Comparison of ENCODE assay signal across 28 cellular contexts in genomic region chr3:98483626-98484025, GRCh38. TPM values are rescaled to one million over a fixed set of nuclear protein-coding genes. Genes with fewer than 3 reads are reported as not detected.
"Had no signal": no experiment of that assay in that cellular context is flagged by ENCODE, and none has a peak within 500 bp of the region (broad histone marks: within the 10 kb centered on the region; RNA-seq: fewer than 3 reads in every experiment).

No MANE protein-coding gene starts in this region.

- H3K27ac ChIP-seq: esophagus muscularis mucosa, gastroesophageal sphincter, upper lobe of right lung had no signal

- H3K36me3 ChIP-seq: esophagus muscularis mucosa, gastroesophageal sphincter, upper lobe of right lung had no signal

- H3K27ac Mint-ChIP-seq: activated CD4-positive, alpha-beta memory T cell treated with anti-CD3 and anti-CD28 coated beads, Interleukin-2, amount 10 ng/mL, durations not matched to agents 7 days and 5 days; activated CD4-positive, alpha-beta T cell treated with anti-CD3 and anti-CD28 coated beads, Interleukin-2, amount 10 ng/mL, durations not matched to agents 24 days and 14 days; activated naive CD4-positive, alpha-beta T cell treated with anti-CD3 and anti-CD28 coated beads for 36 hours; activated T-cell treated with anti-CD3 and anti-CD28 coated beads, Interleukin-2, amount 50 U/mL, for 72 hours; brain; naive B cell; stimulated activated naive B cell treated with anti-CD40 and anti-IgM and Interleukin-4, amounts not matched to agents 10 μg/mL and 1 μg/mL and 100 μg/mL, for 72 hours had no signal

- H3K36me3 Mint-ChIP-seq: brain had no signal

- H3K9me3 ChIP-seq: upper lobe of right lung had no signal

- ATAC-seq: activated CD4-positive, CD25-positive, alpha-beta regulatory T cell treated with anti-CD3 and anti-CD28 coated beads, Interleukin-2, amount 50 U/mL, for 24 hours; activated T-cell treated with anti-CD3 and anti-CD28 coated beads, Interleukin-2, amount 50 U/mL, for 72 hours; gastroesophageal sphincter; left colon; sciatic nerve; stimulated activated naive B cell treated with anti-CD40 and anti-IgM and Interleukin-4, amounts not matched to agents 10 μg/mL and 1 μg/mL and 100 μg/mL, for 72 hours; upper lobe of right lung had no signal

- H3K4me3 ChIP-seq: esophagus muscularis mucosa, gastroesophageal sphincter, upper lobe of right lung had no signal

- DNase-seq: activated CD4-positive, alpha-beta memory T cell treated with anti-CD3 and anti-CD28 coated beads, Interleukin-2, amount 10 ng/mL, durations not matched to agents 7 days and 5 days; activated CD4-positive, alpha-beta T cell treated with anti-CD3 and anti-CD28 coated beads, Interleukin-2, amount 10 ng/mL, durations not matched to agents 24 days and 14 days; activated effector memory CD4-positive, alpha-beta T cell treated with Interleukin-2 at 50 U/mL for 16 hours; activated naive CD4-positive, alpha-beta T cell treated with anti-CD3 and anti-CD28 coated beads for 36 hours; activated T-cell treated with anti-CD3 and anti-CD28 coated beads, Interleukin-2, amount 50 U/mL, for 72 hours; caudate nucleus; dermis blood vessel endothelial cell; effector memory CD4-positive, alpha-beta T cell; head of caudate nucleus; hypothalamus; left colon; naive B cell; occipital lobe; stimulated activated CD4-positive, alpha-beta T cell treated with anti-CD3 and anti-CD28 coated beads, Interleukin-15, amount 100 ng/mL, for 24 hours; stimulated activated naive B cell treated with anti-CD40 and anti-IgM and Interleukin-4, amounts not matched to agents 10 μg/mL and 1 μg/mL and 100 μg/mL, for 72 hours; upper lobe of right lung had no signal

- H3K27me3 ChIP-seq: esophagus muscularis mucosa, gastroesophageal sphincter, upper lobe of right lung had no signal

- H3K4me3 Mint-ChIP-seq: activated CD4-positive, alpha-beta memory T cell treated with anti-CD3 and anti-CD28 coated beads, Interleukin-2, amount 10 ng/mL, durations not matched to agents 7 days and 5 days; activated CD4-positive, alpha-beta T cell treated with anti-CD3 and anti-CD28 coated beads, Interleukin-2, amount 10 ng/mL, durations not matched to agents 24 days and 14 days; activated naive CD4-positive, alpha-beta T cell treated with anti-CD3 and anti-CD28 coated beads for 36 hours; activated T-cell treated with anti-CD3 and anti-CD28 coated beads, Interleukin-2, amount 50 U/mL, for 72 hours; brain; naive B cell; neural crest cell; stimulated activated naive B cell treated with anti-CD40 and anti-IgM and Interleukin-4, amounts not matched to agents 10 μg/mL and 1 μg/mL and 100 μg/mL, for 72 hours had no signal

- H3K4me1 ChIP-seq: esophagus muscularis mucosa, gastroesophageal sphincter, upper lobe of right lung had no signal

- H3K4me1 Mint-ChIP-seq: brain; naive B cell; neural crest cell; stimulated activated naive B cell treated with anti-CD40 and anti-IgM and Interleukin-4, amounts not matched to agents 10 μg/mL and 1 μg/mL and 100 μg/mL, for 72 hours had no signal

RNA-seq across cellular contexts. Expression of gene OR5K2, which starts 13.9 kb away (rescaled TPM):
- total RNA-seq: activated CD4-positive, alpha-beta memory T cell treated with anti-CD3 and anti-CD28 coated beads, Interleukin-2, amount 10 ng/mL, durations not matched to agents 7 days and 5 days; activated CD4-positive, alpha-beta T cell treated with anti-CD3 and anti-CD28 coated beads, Interleukin-2, amount 10 ng/mL, durations not matched to agents 24 days and 14 days; activated naive CD4-positive, alpha-beta T cell treated with anti-CD3 and anti-CD28 coated beads for 36 hours; activated T-cell treated with anti-CD3 and anti-CD28 coated beads, Interleukin-2, amount 50 U/mL, for 72 hours; dermis blood vessel endothelial cell; esophagus muscularis mucosa; gastroesophageal sphincter; left colon; lower leg skin; mesenteric fat pad; mucosa of gallbladder; neural crest cell; occipital lobe; sciatic nerve; T-helper 2 cell treated with Interferon-gamma antibody and Interleukin-4, amounts not matched to agents 100 ng/mL and 5 ng/mL, for 36 hours; upper lobe of right lung had no signal
- polyA plus RNA-seq: small intestine, thymus had no signal

RNA-seq across cellular contexts. Expression of gene OR5K1, which starts 20.6 kb away (rescaled TPM):
- total RNA-seq: activated CD4-positive, alpha-beta memory T cell treated with anti-CD3 and anti-CD28 coated beads, Interleukin-2, amount 10 ng/mL, durations not matched to agents 7 days and 5 days; activated CD4-positive, alpha-beta T cell treated with anti-CD3 and anti-CD28 coated beads, Interleukin-2, amount 10 ng/mL, durations not matched to agents 24 days and 14 days; activated naive CD4-positive, alpha-beta T cell treated with anti-CD3 and anti-CD28 coated beads for 36 hours; activated T-cell treated with anti-CD3 and anti-CD28 coated beads, Interleukin-2, amount 50 U/mL, for 72 hours; dermis blood vessel endothelial cell; esophagus muscularis mucosa; gastroesophageal sphincter; left colon; lower leg skin; mesenteric fat pad; mucosa of gallbladder; neural crest cell; occipital lobe; sciatic nerve; T-helper 2 cell treated with Interferon-gamma antibody and Interleukin-4, amounts not matched to agents 100 ng/mL and 5 ng/mL, for 36 hours; upper lobe of right lung had no signal
- polyA plus RNA-seq: small intestine had no signal

RNA-seq across cellular contexts. Expression of gene GPR15, which starts 48.2 kb away (rescaled TPM):
- total RNA-seq: dermis blood vessel endothelial cell, gastroesophageal sphincter, lower leg skin, mesenteric fat pad, neural crest cell, occipital lobe had no signal
